ENCODE assay signal across 6 cellular contexts in genomic region chr19:5880604-5881078, GRCh38. TPM values are rescaled to one million over a fixed set of nuclear protein-coding genes. Genes with fewer than 3 reads are reported as not detected.
DNase-seq lines count a peak whose midpoint lies in the region; ATAC-seq and TF ChIP-seq lines count a peak whose summit lies in the region.

No MANE protein-coding gene starts in this region.

- peaks cover 0 to 64% (median 45%) of the 10 kb centered on the region in 4 donors for H3K4me1 ChIP-seq in sigmoid colon

- TF ChIP-seq EP300 in sigmoid colon (IDR thresholded peaks at IDR 0.05): peak in 3 of 4 donors; percentile 64 to 88 (median 80)

- TF ChIP-seq CTCF in fibroblast of the aortic adventitia (IDR thresholded peaks at IDR 0.05; ENCODE audit: insufficient read depth, low read length) (no peak), sigmoid colon (IDR thresholded peaks at IDR 0.05) (no peak)

- H3K27me3 ChIP-seq in sigmoid colon: no peaks in the 10 kb centered on the region

- DNase-seq in NCI-H1417 treated with DMSO at 0.1 percent for 48 hours (lab: John Stamatoyannopoulos, UW): peak; percentile 47
- peak; percentile 80 for DNase-seq in fibroblast of the aortic adventitia (ENCODE audit: low read depth)
- DNase-seq in sigmoid colon: peak; percentile 97
- no peak for DNase-seq in LoVo (ENCODE audit: low spot score)
- no peak for DNase-seq in NCI-H2171 (lab: John Stamatoyannopoulos, UW)

- WGBS in sigmoid colon, 2 donors: 16 to 18% methylated on average over 15 of the region's 15 CpGs

- peak overlapping the region; percentile 79 to 94 (median 84) for H3K27ac ChIP-seq in sigmoid colon

- TF ChIP-seq POLR2A in sigmoid colon (IDR thresholded peaks at IDR 0.05): no peak

- no peak for ATAC-seq in HG03025 (IDR thresholded peaks at IDR 0.05; ENCODE audit: low FRiP score, unreplicated experiment)

- no peaks in the 10 kb centered on the region for H3K36me3 ChIP-seq in sigmoid colon

- intact Hi-C loops in sigmoid colon (cut with DNase I): loop anchor here (2.0 kb wide), 1 partner anchor 52 kb away; no protein-coding TSS in a partner anchor

- H3K9me3 ChIP-seq in sigmoid colon: no peaks in the 10 kb centered on the region

- H3K4me3 ChIP-seq in fibroblast of the aortic adventitia (ENCODE audit: low read depth, low read length): no peak overlapping the region
- no peak overlapping the region for H3K4me3 ChIP-seq in sigmoid colon

RNA-seq across cellular contexts. Expression of gene FUT5, which starts 10.3 kb away (rescaled TPM):
- total RNA-seq in fibroblast of the aortic adventitia (ENCODE audit: low replicate concordance): not detected in 2 replicates
- not detected for total RNA-seq in sigmoid colon
- polyA plus RNA-seq in sigmoid colon: not detected

RNA-seq across cellular contexts. Expression of gene NDUFA11, which starts 22.9 kb away (rescaled TPM):
- total RNA-seq in fibroblast of the aortic adventitia (ENCODE audit: low replicate concordance): 172 and 261 TPM in 2 replicates
- total RNA-seq in sigmoid colon: 100 to 1,000 TPM; 242 to 447 (median 353) TPM
- polyA plus RNA-seq in sigmoid colon: 100 to 1,000 TPM; 363 to 450 (median 395) TPM

RNA-seq across cellular contexts. Expression of gene VMAC, which starts 24.0 kb away (rescaled TPM):
- total RNA-seq in fibroblast of the aortic adventitia (ENCODE audit: low replicate concordance) (3.2 and 5.6 TPM in 2 replicates), sigmoid colon (10 to 100 TPM in 1 of 4 donors, 1 to 10 TPM in 3; 6.1 to 14.4 (median 8.1) TPM)
- polyA plus RNA-seq in sigmoid colon: 1 to 10 TPM; 1.6 to 6.4 (median 2.4) TPM

RNA-seq across cellular contexts. Expression of gene FUT3, which starts 29.4 kb away (rescaled TPM):
- total RNA-seq in fibroblast of the aortic adventitia (ENCODE audit: low replicate concordance) (not detected in 2 replicates), sigmoid colon (under 1 TPM in 1 of 4 donors, not detected in 3; 0.83 TPM)
- 100 to 1,000 TPM in 1 of 3 donors, 10 to 100 TPM in 2; 24.6 to 168 (median 34.4) TPM for polyA plus RNA-seq in sigmoid colon

RNA-seq across cellular contexts. Expression of gene CAPS, which starts 33.4 kb away (rescaled TPM):
- total RNA-seq in fibroblast of the aortic adventitia (ENCODE audit: low replicate concordance) (3.5 and 8.5 TPM in 2 replicates), sigmoid colon (10 to 100 TPM in 2 of 4 donors, 1 to 10 TPM in 2; 4.9 to 18.6 (median 9.7) TPM)
- polyA plus RNA-seq in sigmoid colon: 10 to 100 TPM in 1 of 3 donors, 1 to 10 TPM in 2; 3.6 to 13.7 (median 3.7) TPM

Comparison
In these comparisons a context has a peak if more than half of its experiments do, and no peak if none do; other contexts are left out.
1. DNase-seq: peak in NCI-H1417 treated with DMSO at 0.1 percent for 48 hours (single experiment), fibroblast of the aortic adventitia (single experiment) and sigmoid colon (single experiment); none in LoVo (single experiment) and NCI-H2171 (single experiment).